In genomic region chr20:49675368-49676151, GRCh38 we compare ENCODE assay signal across 8 cellular contexts. TPM values are rescaled to one million over a fixed set of nuclear protein-coding genes. Genes with fewer than 3 reads are reported as not detected.
DNase-seq lines count a peak whose midpoint lies in the region; ATAC-seq and TF ChIP-seq lines count a peak whose summit lies in the region.

No MANE protein-coding gene starts in this region.

- peaks cover 78% of the 10 kb centered on the region for H3K4me1 Mint-ChIP-seq in activated T-helper 2 cell treated with anti-CD3 and anti-CD28 coated beads, Interferon-gamma antibody, Interleukin-2, Interleukin-4, amounts not matched to agents 10 μg/mL and 5 μg/mL and 100 μg/mL, durations not matched to agents 14 hours and 24 hours and 36 hours (ENCODE audit: low read depth)

- no peaks in the 10 kb centered on the region for H3K9me3 Mint-ChIP-seq in activated T-helper 2 cell treated with anti-CD3 and anti-CD28 coated beads, Interferon-gamma antibody, Interleukin-2, Interleukin-4, amounts not matched to agents 10 μg/mL and 5 μg/mL and 100 μg/mL, durations not matched to agents 14 hours and 24 hours and 36 hours

- H3K4me3 Mint-ChIP-seq in activated T-helper 2 cell treated with anti-CD3 and anti-CD28 coated beads, Interferon-gamma antibody, Interleukin-2, Interleukin-4, amounts not matched to agents 10 μg/mL and 5 μg/mL and 100 μg/mL, durations not matched to agents 14 hours and 24 hours and 36 hours (ENCODE audit: low read depth) = no peak overlapping the region

- peaks cover 89% of the 10 kb centered on the region for H3K4me1 ChIP-seq in psoas muscle

- no peak for TF ChIP-seq CTCF in psoas muscle (IDR thresholded peaks at IDR 0.05)

- peak; percentile 40 for ATAC-seq in GM18870 (IDR thresholded peaks at IDR 0.05; ENCODE audit: unreplicated experiment)
- ATAC-seq in HG03060 (IDR thresholded peaks at IDR 0.05; ENCODE audit: low read depth, unreplicated experiment) = peak; percentile 34
- ATAC-seq in psoas muscle = no peak

- H3K27ac Mint-ChIP-seq in activated T-helper 2 cell treated with anti-CD3 and anti-CD28 coated beads, Interferon-gamma antibody, Interleukin-2, Interleukin-4, amounts not matched to agents 10 μg/mL and 5 μg/mL and 100 μg/mL, durations not matched to agents 14 hours and 24 hours and 36 hours = peak overlapping the region; percentile 14

- H3K27me3 ChIP-seq in psoas muscle (ENCODE audit: insufficient read depth in 3 of 3, low read length in 2 of 3) = no peaks in the 10 kb centered on the region

- H3K27ac ChIP-seq in psoas muscle = peak overlapping the region; percentile 91

- H3K27me3 Mint-ChIP-seq in activated T-helper 2 cell treated with anti-CD3 and anti-CD28 coated beads, Interferon-gamma antibody, Interleukin-2, Interleukin-4, amounts not matched to agents 10 μg/mL and 5 μg/mL and 100 μg/mL, durations not matched to agents 14 hours and 24 hours and 36 hours (ENCODE audit: low read depth) = no peaks in the 10 kb centered on the region

- peaks cover 27% of the 10 kb centered on the region for H3K36me3 Mint-ChIP-seq in activated T-helper 2 cell treated with anti-CD3 and anti-CD28 coated beads, Interferon-gamma antibody, Interleukin-2, Interleukin-4, amounts not matched to agents 10 μg/mL and 5 μg/mL and 100 μg/mL, durations not matched to agents 14 hours and 24 hours and 36 hours (ENCODE audit: low read depth)

- no peaks in the 10 kb centered on the region for H3K9me3 ChIP-seq in psoas muscle

- no peaks in the 10 kb centered on the region for H3K36me3 ChIP-seq in psoas muscle (ENCODE audit: insufficient read depth in 1 of 2, low read depth in 1 of 2)

- no peak for DNase-seq in activated T-helper 2 cell treated with anti-CD3 and anti-CD28 coated beads, Interferon-gamma antibody, Interleukin-2, Interleukin-4, amounts not matched to agents 10 μg/mL and 5 μg/mL and 100 μg/mL, durations not matched to agents 14 hours and 24 hours and 36 hours (ENCODE audit: low spot score)
- DNase-seq in psoas muscle (no peak), epidermal melanocyte (ENCODE audit: insufficient read length, low spot score) (no peak), DMS53 (lab: John Stamatoyannopoulos, UW) (no peak), DMS153 treated with DMSO at 0.1 percent for 48 hours (lab: John Stamatoyannopoulos, UW; ENCODE audit: unreplicated experiment) (no peak)
- DNase-seq in activated CD8-positive, alpha-beta memory T cell treated with anti-CD3 and anti-CD28 coated beads, Interleukin-2, amount 50 U/mL, for 4 hours = no peak

- 52 to 70% (median 56%) methylated on average over 9 of the region's 9 CpGs for WGBS in psoas muscle, 3 donors

- H3K4me3 ChIP-seq in psoas muscle = no peak overlapping the region

- intact Hi-C loops in activated T-helper 2 cell treated with anti-CD3 and anti-CD28 coated beads, Interferon-gamma antibody, Interleukin-2, Interleukin-4, amounts not matched to agents 10 μg/mL and 5 μg/mL and 100 μg/mL, durations not matched to agents 14 hours and 24 hours and 36 hours (cut with micrococcal nuclease) = loop anchor here (2.0 to 5.0 kb wide), 3 partner anchors 37 to 141 kb away; partner anchors contain the start of genes B4GALT5 and SLC9A8
- intact Hi-C loops in psoas muscle (cut with DNase I) = no loop called here

RNA-seq across cellular contexts. Expression of gene B4GALT5, which starts 38.1 kb away (rescaled TPM):
- total RNA-seq in activated T-helper 2 cell treated with anti-CD3 and anti-CD28 coated beads, Interferon-gamma antibody, Interleukin-2, Interleukin-4, amounts not matched to agents 10 μg/mL and 5 μg/mL and 100 μg/mL, durations not matched to agents 14 hours and 24 hours and 36 hours = 39.4 TPM in 2 replicates
- total RNA-seq in psoas muscle = 100 to 1,000 TPM in 2 of 4 donors, 10 to 100 TPM in 2; 49.3 to 284 (median 92.5) TPM
- polyA plus RNA-seq in psoas muscle = 10 to 100 TPM; 32.0 to 75.3 (median 72.3) TPM

Comparison
In these comparisons a context has a peak if more than half of its experiments do, and no peak if none do; other contexts are left out.
1. ATAC-seq: peak in GM18870 (single experiment) and HG03060 (single experiment); none in psoas muscle (0 of 4).